Comparison of ENCODE assay signal across 8 cellular contexts in the genomic region with DNA sequence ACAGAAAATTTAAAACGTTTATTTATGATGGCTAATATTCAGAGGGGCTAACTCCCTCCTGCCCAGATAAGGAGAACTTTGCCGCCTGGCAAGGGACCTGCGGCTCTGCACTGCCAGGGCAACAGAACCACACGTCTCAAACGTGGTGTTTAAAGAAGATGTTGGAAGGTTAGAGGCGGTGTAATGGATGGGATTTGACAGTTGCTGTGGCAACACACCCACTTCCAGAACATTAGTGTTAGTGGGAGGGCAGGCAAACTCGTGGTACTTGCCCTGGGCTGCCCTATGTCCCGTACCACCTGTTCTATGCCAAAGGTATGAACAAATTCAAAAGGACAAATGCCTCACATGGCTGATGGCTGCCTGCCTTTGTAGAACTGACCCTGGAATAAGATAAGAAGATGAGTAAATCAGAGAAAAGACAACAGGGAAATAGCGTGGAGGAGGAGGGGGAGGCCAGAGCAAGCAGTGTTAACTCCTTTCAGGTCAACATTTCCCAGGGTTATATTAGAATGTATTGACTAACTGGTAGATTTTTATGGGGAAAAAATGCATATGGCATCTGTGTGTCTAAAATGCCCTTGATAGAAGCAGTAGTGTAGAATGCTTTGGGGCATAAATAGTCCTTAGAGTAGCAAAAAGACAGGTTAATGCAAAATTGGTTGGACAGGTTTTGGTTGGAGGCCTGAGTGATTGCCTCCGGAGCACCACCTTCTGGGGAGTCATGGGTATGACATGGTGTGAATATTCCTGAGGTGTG. TPM values are rescaled to one million over a fixed set of nuclear protein-coding genes. Genes with fewer than 3 reads are reported as not detected.
DNase-seq lines count a peak whose midpoint lies in the region; ATAC-seq lines count a peak whose summit lies in the region.

No MANE protein-coding gene starts in this region.

- in situ Hi-C loops in SK-MEL-5 (cut with HindIII; ENCODE audit: low pct_unique_long_range_greater_than_20kb, low sequenced_read_pairs): no loop called here

- no peak overlapping the region for H3K4me3 Mint-ChIP-seq in activated naive CD4-positive, alpha-beta T cell treated with anti-CD3 and anti-CD28 coated beads for 36 hours

- CTCF ChIA-PET in activated naive CD4-positive, alpha-beta T cell treated with anti-CD3 and anti-CD28 coated beads for 36 hours (lab: Charles Lee): interaction anchor here (0.6 to 2.2 kb wide), 8 partner anchors 36 to 550 kb away, joined by 3 to 26 read pairs (median 4); no protein-coding TSS in a partner anchor

- peak; percentile 32 for DNase-seq in DMS53 treated with DMSO at 0.1 percent for 48 hours (lab: John Stamatoyannopoulos, UW; ENCODE audit: unreplicated experiment)
- peak; percentile 37 for DNase-seq in KG1 (lab: John Stamatoyannopoulos, UW)
- peak; percentile 75 for DNase-seq in SK-MEL-5 (ENCODE audit: low read depth, low spot score)
- peak; percentile 72 for DNase-seq in activated naive CD4-positive, alpha-beta T cell treated with anti-CD3 and anti-CD28 coated beads for 36 hours
- DNase-seq in head of caudate nucleus: peak; percentile 39 to 88 (median 69)
- DNase-seq in renal cortical epithelial cell (ENCODE audit: low read depth): peak; percentile 64

- ATAC-seq in GM21723 (IDR thresholded peaks at IDR 0.05; ENCODE audit: unreplicated experiment): peak; percentile 73
- ATAC-seq in GM21447 (IDR thresholded peaks at IDR 0.05; ENCODE audit: unreplicated experiment): no peak

- peaks cover 6% of the 10 kb centered on the region for H3K27me3 Mint-ChIP-seq in activated naive CD4-positive, alpha-beta T cell treated with anti-CD3 and anti-CD28 coated beads for 36 hours (ENCODE audit: low read depth)

- H3K36me3 Mint-ChIP-seq in activated naive CD4-positive, alpha-beta T cell treated with anti-CD3 and anti-CD28 coated beads for 36 hours (ENCODE audit: low read depth): no peaks in the 10 kb centered on the region

- H3K4me1 Mint-ChIP-seq in activated naive CD4-positive, alpha-beta T cell treated with anti-CD3 and anti-CD28 coated beads for 36 hours (ENCODE audit: low read depth): no peaks in the 10 kb centered on the region

- H3K9me3 Mint-ChIP-seq in activated naive CD4-positive, alpha-beta T cell treated with anti-CD3 and anti-CD28 coated beads for 36 hours: no peaks in the 10 kb centered on the region

- intact Hi-C loops in activated naive CD4-positive, alpha-beta T cell treated with anti-CD3 and anti-CD28 coated beads for 36 hours (cut with micrococcal nuclease): loop anchor here (1.0 to 2.0 kb wide), 4 partner anchors 57 to 302 kb away; no protein-coding TSS in a partner anchor
- intact Hi-C loops in head of caudate nucleus (cut with DNase I): no loop called here

- H3K27ac Mint-ChIP-seq in activated naive CD4-positive, alpha-beta T cell treated with anti-CD3 and anti-CD28 coated beads for 36 hours: no peak overlapping the region

RNA-seq across cellular contexts. Expression of a gene that starts 30.8 kb away (rescaled TPM):
- 0.24 and 1.8 TPM in 2 replicates for total RNA-seq in SK-MEL-5 (2014; rRNA removed; shearing (Covaris generic))
- 0.31 and 0.91 TPM in 2 replicates for polyA plus RNA-seq in SK-MEL-5 (2015; cell fraction: cytosol; rRNA removed)
- polyA plus RNA-seq in SK-MEL-5 (2015; cell fraction: nucleus; rRNA removed): 0.59 and 2.1 TPM in 2 replicates
- total RNA-seq in activated naive CD4-positive, alpha-beta T cell treated with anti-CD3 and anti-CD28 coated beads for 36 hours: under 1 TPM; 0.79 to 0.86 TPM
- total RNA-seq in renal cortical epithelial cell: 0.52 and 1.9 TPM in 2 replicates
